In genomic region chr14:100676089-100676685, GRCh38 we compare ENCODE assay signal across 1 cellular context.
TF ChIP-seq lines count a peak whose summit lies in the region.

No MANE protein-coding gene starts in this region.

TF ChIP-seq in H1, 55 proteins besides CTCF, POLR2A, EP300 and RAD21 (continued from another document):
- TF ChIP-seq E2F6 (IDR thresholded peaks at IDR 0.05), result no peak
- no peak for TF ChIP-seq CEBPB (IDR thresholded peaks at IDR 0.05; ENCODE audit: low read depth, low read length)
- no peak for TF ChIP-seq TAF7 (optimal IDR thresholded peaks at IDR 0.05; ENCODE audit: borderline replicate concordance, low read depth, low read length)
- no peak for TF ChIP-seq CTBP2 (IDR thresholded peaks at IDR 0.05; ENCODE audit: borderline replicate concordance, insufficient read depth, insufficient read length, low read length)
- TF ChIP-seq JUN (IDR thresholded peaks at IDR 0.05; ENCODE audit: low read depth, low read length), result no peak
- no peak for TF ChIP-seq KDM4A (IDR thresholded peaks at IDR 0.05; ENCODE audit: low read depth, low read length, severe bottlenecking)
- no peak for TF ChIP-seq TBP (IDR thresholded peaks at IDR 0.05; ENCODE audit: low read depth, low read length)
- TF ChIP-seq RFX5 (IDR thresholded peaks at IDR 0.05; ENCODE audit: borderline replicate concordance, low read depth, low read length), result no peak
- no peak for TF ChIP-seq TAF1 (IDR thresholded peaks at IDR 0.05; ENCODE audit: low read depth, low read length)
- TF ChIP-seq JUND (IDR thresholded peaks at IDR 0.05; ENCODE audit: low read length), result no peak
- TF ChIP-seq CHD2 (IDR thresholded peaks at IDR 0.05; ENCODE audit: low read length), result no peak
- TF ChIP-seq SUZ12 (IDR thresholded peaks at IDR 0.05; ENCODE audit: low read length), result no peak
- TF ChIP-seq SP1 (IDR thresholded peaks at IDR 0.05; ENCODE audit: low read depth, low read length), result no peak
- TF ChIP-seq HDAC6 (IDR thresholded peaks at IDR 0.05; ENCODE audit: low read depth, low read length), result no peak
- no peak for TF ChIP-seq SIN3A (conservative IDR thresholded peaks at IDR 0.05 in 1 of 2, IDR thresholded peaks at IDR 0.05 in 1 of 2; ENCODE audit: low read depth in 1 of 2, low read length in 2 of 2)
- TF ChIP-seq NANOG (IDR thresholded peaks at IDR 0.05; ENCODE audit: insufficient read depth, low read depth, low read length, poor library complexity, severe bottlenecking), result no peak
- TF ChIP-seq SP2 (IDR thresholded peaks at IDR 0.05; ENCODE audit: low read length), result no peak
